ENCODE assay signal across 9 cellular contexts in the genomic region with DNA sequence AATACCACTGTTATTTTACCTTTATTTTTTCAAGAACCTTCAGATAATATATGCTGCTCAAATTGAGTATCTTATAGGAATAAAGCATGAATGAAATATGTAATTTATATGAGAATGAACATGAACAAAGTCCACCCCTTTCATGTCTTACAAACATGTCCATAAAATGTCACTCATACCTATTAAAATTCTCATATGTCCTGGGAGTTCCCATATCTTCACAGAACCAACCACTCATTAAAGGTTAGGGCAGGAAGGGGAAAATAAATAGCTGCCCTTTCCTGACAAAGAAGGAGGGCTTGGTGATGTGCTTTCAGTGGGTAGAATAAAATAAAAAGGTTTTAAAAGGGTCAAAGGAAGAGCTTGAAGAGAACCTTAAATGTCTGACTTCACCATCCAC.
"Had no signal": no experiment of that assay in that cellular context is flagged by ENCODE, and none has a peak within 500 bp of the region (broad histone marks: within the 10 kb centered on the region; RNA-seq: fewer than 3 reads in every experiment).

No MANE protein-coding gene starts in this region.

- H3K27ac Mint-ChIP-seq: HFFc6, IgD-negative memory B cell had no signal

- H3K4me3 Mint-ChIP-seq: HFFc6, IgD-negative memory B cell had no signal

- ATAC-seq: HCT116, HepG2 had no signal

- H3K27ac ChIP-seq: GM23248, HL-60 had no signal

- H3K4me3 ChIP-seq: GM23248, HAP-1 had no signal

- H2AFZ ChIP-seq: GM23248 had no signal

- H3K27me3 Mint-ChIP-seq: IgD-negative memory B cell had no signal

- H3K9me3 Mint-ChIP-seq: HFFc6, IgD-negative memory B cell had no signal

- H3K9me3 ChIP-seq: HAP-1 had no signal

- H3K9ac ChIP-seq: GM23248 had no signal

- DNase-seq: GM23248, GOT3, H7, HFFc6 had no signal

- H3K36me3 ChIP-seq: HAP-1 had no signal
